31 cellular contexts compared by ENCODE assay signal in genomic region chr2:230619471-230619870, GRCh38.
"Had no signal": no experiment of that assay in that cellular context is flagged by ENCODE, and none has a peak within 500 bp of the region (broad histone marks: within the 10 kb centered on the region; RNA-seq: fewer than 3 reads in every experiment).

No MANE protein-coding gene starts in this region.

- H2AFZ ChIP-seq: PC-9 had no signal

- H3K27ac ChIP-seq: brain microvascular endothelial cell, PC-9, WERI-Rb-1 had no signal

- H3K27me3 ChIP-seq: brain microvascular endothelial cell, MG63 had no signal

- H3K4me3 ChIP-seq: MG63, PC-9 had no signal

- H3K36me3 ChIP-seq: brain microvascular endothelial cell, MG63, WERI-Rb-1 had no signal

- H3K9me3 ChIP-seq: MG63 had no signal

- H3K4me2 ChIP-seq: PC-9 had no signal

- ATAC-seq: activated CD8-positive, alpha-beta T cell treated with anti-CD3 and anti-CD28 coated beads for 36 hours; activated naive CD8-positive, alpha-beta T cell treated with anti-CD3 and anti-CD28 coated beads, Interleukin-2, amount 50 U/mL, for 24 hours had no signal

- DNase-seq: activated CD4-positive, alpha-beta T cell treated with anti-CD3 and anti-CD28 coated beads for 1 hour; activated CD4-positive, alpha-beta T cell treated with anti-CD3 and anti-CD28 coated beads for 48 hours; activated CD4-positive, CD25-positive, alpha-beta regulatory T cell; activated CD8-positive, alpha-beta T cell treated with anti-CD3 and anti-CD28 coated beads for 36 hours; activated naive CD4-positive, alpha-beta T cell treated with anti-CD3 and anti-CD28 coated beads, Interleukin-2, amount 10 ng/mL, durations not matched to agents 7 days and 5 days; activated naive CD8-positive, alpha-beta T cell treated with anti-CD3 and anti-CD28 coated beads, Interleukin-2, amount 50 U/mL, for 24 hours; activated T-cell treated with anti-CD3 and anti-CD28 coated beads, Interleukin-2, amount 50 U/mL, for 1 hour; anterior cingulate cortex; brain microvascular endothelial cell; central memory CD4-positive, alpha-beta T cell; Kasumi-1; KG1; MG63; MV-4-11; NCI-H1092; NCI-H1436 treated with DMSO at 0.1 percent for 48 hours; NCI-H1694 treated with DMSO at 0.1 percent for 48 hours; NCI-H2029; NCI-H2107; NCI-H2171; NCI-H446 treated with DMSO at 0.1 percent for 48 hours; NCI-H524; NCI-H69; NK-92 treated with Interleukin-12 subunit alpha and Interleukin-12 subunit beta, amount 100 ng/mL, for 24 hours; Right ventricle myocardium superior; SW 1271; T-helper 1 cell; T-helper 2 cell; T-helper 9 cell; WERI-Rb-1 had no signal
